Comparison of ENCODE assay signal across 26 cellular contexts in genomic region chr18:73414069-73414468, GRCh38.
"Had no signal": no experiment of that assay in that cellular context is flagged by ENCODE, and none has a peak within 500 bp of the region (broad histone marks: within the 10 kb centered on the region; RNA-seq: fewer than 3 reads in every experiment).

No MANE protein-coding gene starts in this region.

- H3K9me3 ChIP-seq: lower lobe of right lung, mucosa of descending colon had no signal

- H3K27ac ChIP-seq: coronary artery, dorsolateral prefrontal cortex, epithelial cell of prostate, esophagus squamous epithelium, gastroesophageal sphincter, heart left ventricle, hepatocyte, left lung, lower lobe of right lung had no signal

- DNase-seq: dermis blood vessel endothelial cell; dorsolateral prefrontal cortex; effector CD4-positive, alpha-beta T cell; effector memory CD4-positive, alpha-beta T cell; erythroblast; esophagus squamous epithelium; foreskin fibroblast; foreskin melanocyte; heart left ventricle; hypothalamus; immature natural killer cell; islet precursor cell; left cardiac atrium; left lung; left ventricle myocardium superior; lower lobe of right lung; mesenchymal stem cell; mucosa of descending colon; naive B cell; naive thymus-derived CD8-positive, alpha-beta T cell had no signal

- H3K36me3 ChIP-seq: esophagus squamous epithelium, gastroesophageal sphincter, heart left ventricle, left lung, lower lobe of right lung had no signal

- ATAC-seq: esophagus mucosa; gastroesophageal sphincter; heart left ventricle; left lung; left ventricle myocardium superior; lower lobe of right lung; mucosa of descending colon; naive thymus-derived CD8-positive, alpha-beta T cell had no signal

- FAIRE-seq: colon had no signal

- H3K4me1 ChIP-seq: esophagus squamous epithelium, gastroesophageal sphincter, heart left ventricle, left lung, lower lobe of right lung had no signal

- H3K4me3 ChIP-seq: coronary artery, dorsolateral prefrontal cortex, esophagus squamous epithelium, gastroesophageal sphincter, heart left ventricle, hepatocyte, left lung, lower lobe of right lung, mucosa of descending colon had no signal
